ENCODE assay signal across 7 cellular contexts in the genomic region with DNA sequence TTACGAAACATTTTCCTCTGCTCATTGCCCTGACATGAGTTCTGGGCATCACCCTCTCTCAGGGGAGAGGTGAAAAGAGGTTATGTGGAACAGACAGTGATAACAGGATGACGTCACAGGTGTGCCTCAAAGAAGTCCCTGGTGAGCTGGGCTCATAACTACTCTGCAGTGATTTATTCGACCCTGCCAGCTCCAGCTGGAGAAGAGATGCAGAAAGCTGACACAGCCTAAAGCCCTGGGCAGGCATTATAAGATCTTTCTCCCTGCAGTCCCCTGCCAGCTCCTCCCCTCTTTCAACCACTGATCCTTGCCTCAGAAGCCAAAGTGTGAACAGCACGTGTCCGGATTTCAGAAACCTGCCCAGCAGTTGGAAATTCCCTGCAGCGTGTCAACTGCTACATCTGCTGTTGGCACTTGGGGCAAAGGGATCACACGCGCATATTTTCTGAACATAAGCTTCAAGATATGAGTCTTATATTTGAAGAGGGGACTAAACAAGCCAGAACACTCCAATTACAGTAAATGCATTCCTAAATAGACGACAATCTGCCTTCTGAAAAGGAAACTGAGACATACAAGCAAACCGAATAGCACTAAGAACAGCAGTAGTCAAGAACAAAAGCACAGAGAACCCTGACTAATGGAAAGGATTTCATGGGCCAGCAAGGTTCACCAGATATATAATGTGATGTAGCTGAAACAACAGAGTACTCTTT.
DNase-seq lines count a peak whose midpoint lies in the region; ATAC-seq lines count a peak whose summit lies in the region.

No MANE protein-coding gene starts in this region.

- peaks cover 21% of the 10 kb centered on the region; the same call in 1 of the 2 replicates for H3F3A ChIP-seq in GM23248 (ENCODE audit: insufficient read depth)

- H3K27ac ChIP-seq in GM23248: peak overlapping the region; percentile 57

- no peaks in the 10 kb centered on the region for H4K20me1 ChIP-seq in GM23248 (ENCODE audit: insufficient read depth)

- H3K4me3 Mint-ChIP-seq in activated CD8-positive, alpha-beta memory T cell treated with anti-CD3 and anti-CD28 coated beads, Interleukin-2, amount 10 ng/mL, durations not matched to agents 7 days and 5 days: peak overlapping the region; percentile 40

- peaks cover 47% of the 10 kb centered on the region for H3K4me1 Mint-ChIP-seq in activated CD8-positive, alpha-beta memory T cell treated with anti-CD3 and anti-CD28 coated beads, Interleukin-2, amount 10 ng/mL, durations not matched to agents 7 days and 5 days

- H3K9ac ChIP-seq in GM23248 (peak overlapping the region; percentile 59), skeletal muscle satellite cell (ENCODE audit: low read depth, low read length) (peak overlapping the region; percentile 14)

- in situ Hi-C loops in GM23248 (cut with MboI): no loop called here

- H3K79me2 ChIP-seq in GM23248 (ENCODE audit: insufficient read depth): peaks cover 81% of the 10 kb centered on the region

- ATAC-seq in activated CD8-positive, alpha-beta memory T cell treated with anti-CD3 and anti-CD28 coated beads, Interleukin-2, amount 10 ng/mL, durations not matched to agents 7 days and 5 days: peak; percentile 88

- H3K27ac Mint-ChIP-seq in activated CD8-positive, alpha-beta memory T cell treated with anti-CD3 and anti-CD28 coated beads, Interleukin-2, amount 10 ng/mL, durations not matched to agents 7 days and 5 days: peak overlapping the region; percentile 77

- no peaks in the 10 kb centered on the region for H3K9me3 ChIP-seq in GM23248 (ENCODE audit: low read depth)
- H3K9me3 ChIP-seq in skeletal muscle satellite cell (replicated peaks; ENCODE audit: low read length): no peaks in the 10 kb centered on the region

- no peaks in the 10 kb centered on the region for H3K27me3 ChIP-seq in GM23248 (replicated peaks; ENCODE audit: insufficient read depth)
- H3K27me3 ChIP-seq in skeletal muscle satellite cell (ENCODE audit: control insufficient read depth, insufficient read depth, low read length): no peaks in the 10 kb centered on the region

- H3K36me3 Mint-ChIP-seq in activated CD8-positive, alpha-beta memory T cell treated with anti-CD3 and anti-CD28 coated beads, Interleukin-2, amount 10 ng/mL, durations not matched to agents 7 days and 5 days: peaks cover 34% of the 10 kb centered on the region

- H3K36me3 ChIP-seq in GM23248 (ENCODE audit: low read depth): 0 out of 2 replicates have a peak, but pooled peaks cover 4% of the 10 kb centered on the region
- no peaks in the 10 kb centered on the region for H3K36me3 ChIP-seq in skeletal muscle satellite cell (ENCODE audit: insufficient read depth, low read length)

- no peak overlapping the region; the same call in 1 of the 2 replicates for H2AFZ ChIP-seq in GM23248

- peak overlapping the region; percentile 34 for H3K4me2 ChIP-seq in GM23248 (ENCODE audit: unreplicated experiment)
- H3K4me2 ChIP-seq in skeletal muscle satellite cell (ENCODE audit: low read length): peak overlapping the region; percentile 20

- CTCF ChIA-PET in activated CD8-positive, alpha-beta memory T cell treated with anti-CD3 and anti-CD28 coated beads, Interleukin-2, amount 10 ng/mL, durations not matched to agents 7 days and 5 days (lab: Charles Lee): interaction anchor here (0.9 to 2.9 kb wide), 14 partner anchors 11 to 168 kb away, joined by 3 to 17 read pairs (median 5); a partner anchor contains a TSS

- H3K4me3 ChIP-seq in GM23248 (no peak overlapping the region), skeletal muscle satellite cell (ENCODE audit: low read length) (no peak overlapping the region)

- DNase-seq in GM23248: peak; percentile 73
- peak; percentile 87 for DNase-seq in activated CD8-positive, alpha-beta memory T cell treated with anti-CD3 and anti-CD28 coated beads, Interleukin-2, amount 10 ng/mL, durations not matched to agents 7 days and 5 days
- peak; percentile 59 for DNase-seq in fibroblast of peridontal ligament (ENCODE audit: extremely low read depth)
- DNase-seq in NOMO-1 treated with DMSO at 0.1 percent for 48 hours (lab: John Stamatoyannopoulos, UW; ENCODE audit: unreplicated experiment): no peak
- DNase-seq in COR-L47 (lab: John Stamatoyannopoulos, UW): no peak
- no peak for DNase-seq in HUDEP-2 (lab: John Stamatoyannopoulos, UW; ENCODE audit: unreplicated experiment in 76 of 76)

- H3K9me2 ChIP-seq in GM23248 (ENCODE audit: insufficient read depth): no peaks in the 10 kb centered on the region

- H3K27me3 Mint-ChIP-seq in activated CD8-positive, alpha-beta memory T cell treated with anti-CD3 and anti-CD28 coated beads, Interleukin-2, amount 10 ng/mL, durations not matched to agents 7 days and 5 days: no peaks in the 10 kb centered on the region

- H3K4me1 ChIP-seq in GM23248 (ENCODE audit: insufficient read depth) (peaks cover 22% of the 10 kb centered on the region), skeletal muscle satellite cell (ENCODE audit: control insufficient read depth, insufficient read depth, low read length) (peaks cover 9% of the 10 kb centered on the region)

- no peaks in the 10 kb centered on the region for H3K9me3 Mint-ChIP-seq in activated CD8-positive, alpha-beta memory T cell treated with anti-CD3 and anti-CD28 coated beads, Interleukin-2, amount 10 ng/mL, durations not matched to agents 7 days and 5 days (ENCODE audit: low read depth)

- 16% methylated on average over 10 of the region's 10 CpGs for WGBS in GM23248 (ENCODE audit: low coverage in 1 of 2, low lambda C conversion rate in 2 of 2, missing lambda C conversion rate in 2 of 2), 2 experiments

Comparison
In these comparisons a context has a peak if more than half of its experiments do, and no peak if none do; other contexts are left out.
1. DNase-seq: peak in GM23248 (single experiment), activated CD8-positive, alpha-beta memory T cell treated with anti-CD3 and anti-CD28 coated beads, Interleukin-2, amount 10 ng/mL, durations not matched to agents 7 days and 5 days (single experiment) and fibroblast of peridontal ligament (single experiment); none in NOMO-1 treated with DMSO at 0.1 percent for 48 hours (single experiment), COR-L47 (single experiment) and HUDEP-2 (0 of 76).